Comparison of ENCODE assay signal across 8 cellular contexts in the genomic region with DNA sequence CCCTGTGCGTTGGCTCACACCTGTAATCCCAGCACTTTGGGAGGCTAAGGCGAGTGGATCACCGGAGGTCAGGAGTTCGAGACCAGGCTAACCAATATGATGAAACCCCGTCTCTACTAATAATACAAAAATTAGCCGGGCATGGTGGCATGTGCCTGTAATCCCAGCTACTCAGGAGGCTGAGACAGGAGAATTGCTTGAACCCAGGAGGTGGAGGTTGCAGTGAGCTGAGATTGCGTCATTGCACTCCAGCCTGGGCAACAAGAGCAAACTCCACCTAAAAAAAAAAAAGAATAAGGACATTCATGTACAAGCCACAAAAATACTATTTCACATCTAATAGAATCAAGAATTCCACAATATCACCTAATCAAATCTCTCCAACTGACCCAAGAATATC. TPM values are rescaled to one million over a fixed set of nuclear protein-coding genes. Genes with fewer than 3 reads are reported as not detected.
DNase-seq lines count a peak whose midpoint lies in the region; ATAC-seq, FAIRE-seq and TF ChIP-seq lines count a peak whose summit lies in the region.
"Not testable (repeated sequence)": the region's sequence is repeated elsewhere in the genome, so short reads cannot be mapped to it uniquely, and the experiment has no call there.
"Had no signal": no experiment of that assay in that cellular context is flagged by ENCODE, and none has a peak within 500 bp of the region (broad histone marks: within the 10 kb centered on the region; RNA-seq: fewer than 3 reads in every experiment).

No MANE protein-coding gene starts in this region.

- ATAC-seq in CD4-positive, CD25-positive, alpha-beta regulatory T cell (ENCODE audit: low read depth in 2 of 2); K562; natural killer cell: not testable (repeated sequence)

- H3K27me3 Mint-ChIP-seq in CD4-positive, CD25-positive, alpha-beta regulatory T cell, result peaks cover 19% of the 10 kb centered on the region
- not testable (repeated sequence) for H3K27me3 Mint-ChIP-seq in natural killer cell (ENCODE audit: low read depth in 2 of 2); progenitor cell of endocrine pancreas

- BruUV-seq in K562 (replicated peaks; lab: Mats Ljungman, UMichigan), result not testable (repeated sequence)

- not testable (repeated sequence) for H3K27me3 ChIP-seq in CD4-positive, CD25-positive, alpha-beta regulatory T cell (ENCODE audit: control insufficient read depth, insufficient read depth, low read length); K562 (ENCODE audit: control insufficient read depth in 2 of 2, insufficient read depth in 2 of 2, low read length in 2 of 2)

- H3K4me2 ChIP-seq in K562 (ENCODE audit: insufficient read depth, low read length), result not testable (repeated sequence)

- not testable (repeated sequence) for H3K9me1 ChIP-seq in K562 (ENCODE audit: control insufficient read depth, insufficient read depth, low read length)

- WGBS in K562 (ENCODE audit: insufficient coverage, low coverage, missing lambda C conversion rate), result 87% methylated on average over 7 of the region's 7 CpGs

- FAIRE-seq in K562 (lab: Jason Lieb, UNC), result not testable (repeated sequence)

- H3K4me3 ChIP-seq in CD4-positive, CD25-positive, alpha-beta regulatory T cell (ENCODE audit: low read depth, low read length); K562: not testable (repeated sequence)

- not testable (repeated sequence) for H3K9me3 Mint-ChIP-seq in CD4-positive, CD25-positive, alpha-beta regulatory T cell; natural killer cell; progenitor cell of endocrine pancreas (ENCODE audit: low read depth)

- not testable (repeated sequence) for H4K20me1 ChIP-seq in K562 (replicated peaks; ENCODE audit: control insufficient read depth, insufficient read depth, low read length)

- peaks cover 0 to 26% (median 17%) of the 10 kb centered on the region in 4 donors for H3K4me1 Mint-ChIP-seq in CD4-positive, CD25-positive, alpha-beta regulatory T cell
- H3K4me1 Mint-ChIP-seq in natural killer cell, result peaks cover 24 to 25% of the 10 kb centered on the region in 2 donors
- not testable (repeated sequence) for H3K4me1 Mint-ChIP-seq in progenitor cell of endocrine pancreas (ENCODE audit: low read depth)

- in situ Hi-C loops in K562 (cut with MboI), result not testable (repeated sequence)

- peaks cover 26% of the 10 kb centered on the region for H3K4me1 ChIP-seq in CD4-positive, CD25-positive, alpha-beta regulatory T cell (ENCODE audit: control insufficient read depth, insufficient read depth, low read length, poor library complexity, severe bottlenecking)
- H3K4me1 ChIP-seq in K562 (replicated peaks in 1 of 2; ENCODE audit: control insufficient read depth in 2 of 2, insufficient read depth in 2 of 2, low read length in 2 of 2), result peaks cover 3 to 26% of the 10 kb centered on the region in 2 experiments; a peak in 4 of 5 replicates

- TF ChIP-seq EP300 in K562 (IDR thresholded peaks at IDR 0.05; ENCODE audit: low read length), result not testable (repeated sequence)

- POLR2A ChIA-PET in RWPE1 (lab: Yijun Ruan, JAX; ENCODE audit: low non-redundant PET), result interaction anchor here (0.6 kb wide), 1 partner anchor 21 kb away, joined by 3 read pairs; no protein-coding TSS in a partner anchor
- POLR2A ChIA-PET in K562 (lab: Yijun Ruan, JAX), result interaction anchor here (0.6 to 2.6 kb wide), 2 partner anchors 15 to 780 kb away, joined by 3 to 25 read pairs; partner anchors contain the start of gene SERTAD3

- not testable (repeated sequence) for TF ChIP-seq RAD21 in K562 (CRISPR knock-in tag; conservative IDR thresholded peaks at IDR 0.05 in 1 of 2, IDR thresholded peaks at IDR 0.05 in 1 of 2)

- intact Hi-C loops in K562 (cut with micrococcal nuclease); natural killer cell (cut with micrococcal nuclease): not testable (repeated sequence)

- H3K9me3 ChIP-seq in CD4-positive, CD25-positive, alpha-beta regulatory T cell (ENCODE audit: control insufficient read depth in 2 of 2, low read length in 2 of 2); K562 (replicated peaks; ENCODE audit: control insufficient read depth, insufficient read depth, low read depth, low read length): not testable (repeated sequence)

- not testable (repeated sequence) for H3K9ac ChIP-seq in K562 (ENCODE audit: insufficient read depth in 1 of 2, low read depth in 2 of 2, low read length in 2 of 2)

- peak overlapping the region in 3 of 4 donors; percentile 2 to 89 (median 19) for H3K4me3 Mint-ChIP-seq in CD4-positive, CD25-positive, alpha-beta regulatory T cell
- H3K4me3 Mint-ChIP-seq in natural killer cell (peak overlapping the region; percentile 15), progenitor cell of endocrine pancreas (ENCODE audit: low read depth) (peak overlapping the region; percentile 24)

- not testable (repeated sequence) for H3K36me3 Mint-ChIP-seq in CD4-positive, CD25-positive, alpha-beta regulatory T cell; natural killer cell; progenitor cell of endocrine pancreas (ENCODE audit: insufficient read depth)

- H2AFZ ChIP-seq in K562 (ENCODE audit: low read depth, low read length), result not testable (repeated sequence)

- not testable (repeated sequence) for H3K36me3 ChIP-seq in CD4-positive, CD25-positive, alpha-beta regulatory T cell (ENCODE audit: control insufficient read depth, insufficient read depth, low read length); K562 (ENCODE audit: control insufficient read depth, insufficient read depth, low read length)

- H3K27ac ChIP-seq in CD4-positive, CD25-positive, alpha-beta regulatory T cell (ENCODE audit: insufficient read depth, low read length, poor library complexity, severe bottlenecking); K562 (ENCODE audit: extremely low read depth, low read depth, low read length): not testable (repeated sequence)
- 0 out of 2 replicates have a peak overlapping the region, but pooled peaks have one; percentile 99 for H3K27ac ChIP-seq in RWPE1

- peaks cover 27% of the 10 kb centered on the region for H3K79me2 ChIP-seq in K562 (ENCODE audit: control insufficient read depth, insufficient read depth, low read length)

- TF ChIP-seq CTCF in RWPE1 (conservative IDR thresholded peaks at IDR 0.05; ENCODE audit: low read depth); K562 (IDR thresholded peaks at IDR 0.05 in 2 of 3, conservative IDR thresholded peaks at IDR 0.05 in 1 of 3; ENCODE audit: insufficient read depth in 2 of 3, low read depth in 1 of 3, low read length in 3 of 3); natural killer cell (IDR thresholded peaks at IDR 0.05); progenitor cell of endocrine pancreas (IDR thresholded peaks at IDR 0.05; ENCODE audit: unreplicated experiment): not testable (repeated sequence)

- CTCF ChIA-PET in RWPE1 (lab: Yijun Ruan, JAX); K562 (lab: Yijun Ruan, JAX; ENCODE audit: low intra/inter-chr PET ratio): not testable (repeated sequence)

- not testable (repeated sequence) for TF ChIP-seq POLR2A in K562 (conservative IDR thresholded peaks at IDR 0.05)

- not testable (repeated sequence) for DNase-seq in CD4-positive, CD25-positive, alpha-beta regulatory T cell; RWPE1 (ENCODE audit: low spot score); K562 (ENCODE audit: extremely low read depth in 1 of 4, low spot score in 3 of 4); natural killer cell; progenitor cell of endocrine pancreas (ENCODE audit: low spot score, unreplicated experiment)

- not testable (repeated sequence) for H3K27ac Mint-ChIP-seq in CD4-positive, CD25-positive, alpha-beta regulatory T cell; natural killer cell; progenitor cell of endocrine pancreas

RNA-seq across cellular contexts. Expression of gene SERTAD1, which starts 2.4 kb away (rescaled TPM):
- total RNA-seq in CD4-positive, CD25-positive, alpha-beta regulatory T cell, result 17.0 TPM
- polyA plus RNA-seq in CD4-positive, CD25-positive, alpha-beta regulatory T cell, result 1 to 10 TPM; 5.5 to 8.5 (median 5.9) TPM
- total RNA-seq in K562 (2011; cell fraction: chromatin; rRNA removed; ENCODE audit: low replicate concordance), result 3.1 and 8.3 TPM in 2 replicates
- 10.3 and 11.0 TPM in 2 replicates for total RNA-seq in K562 (2011; cell fraction: nucleolus; rRNA removed)
- total RNA-seq in K562 (2011; cell fraction: nucleoplasm; rRNA removed), result 7.5 and 8.9 TPM in 2 replicates
- 8.1 and 10.9 TPM in 2 replicates for total RNA-seq in K562 (2014; rRNA removed)
- total RNA-seq in K562 (2014; rRNA removed; fragmentation: Illumina TruSeq; extraction: Trizol), result 2.1 and 2.8 TPM in 2 replicates
- 4.9 and 5.5 TPM in 2 replicates for total RNA-seq in K562 (2015; rRNA removed; fragmentation: Illumina TruSeq; extraction: Trizol)
- 8.7 and 8.9 TPM in 2 replicates for total RNA-seq in K562 (2021)
- 6.1 and 6.8 TPM in 2 replicates for polyA plus RNA-seq in K562 (2011; rRNA removed)
- 7.4 and 18.7 TPM in 2 replicates for polyA plus RNA-seq in K562 (2011; cell fraction: cytosol; rRNA removed)
- polyA plus RNA-seq in K562 (2011; cell fraction: nucleus; rRNA removed), result 5.6 and 9.1 TPM in 2 replicates
- polyA plus RNA-seq in K562 (2012), result 6.7 and 8.9 TPM in 2 replicates
- 2.3 and 5.0 TPM in 2 replicates for polyA plus RNA-seq in K562 (2014; fragmentation: Illumina TruSeq; extraction: Trizol)
- under 1 TPM; 0.15 to 0.85 TPM for polyA plus RNA-seq in K562 (2014; fragmentation: Nextera tagmentation; extraction: Ambion mirVana)
- 6.7 TPM in 2 replicates for polyA plus RNA-seq in K562 (2014; rRNA removed)
- polyA minus RNA-seq in K562 (2011; rRNA and poly(A)+ RNA removed), result 1.9 and 2.1 TPM in 2 replicates
- 3.5 and 4.5 TPM in 2 replicates for polyA minus RNA-seq in K562 (2011; cell fraction: cytosol; rRNA and poly(A)+ RNA removed)
- 1.8 and 3.6 TPM in 2 replicates for polyA minus RNA-seq in K562 (2011; cell fraction: nucleus; rRNA and poly(A)+ RNA removed)
- 10 to 100 TPM; 31.2 to 53.5 (median 38.7) TPM for total RNA-seq in natural killer cell
- 4.1 and 4.4 TPM in 2 replicates for total RNA-seq in progenitor cell of endocrine pancreas

RNA-seq across cellular contexts. Expression of gene PRX, which starts 15.0 kb away (rescaled TPM):
- 1.3 TPM for total RNA-seq in CD4-positive, CD25-positive, alpha-beta regulatory T cell
- polyA plus RNA-seq in CD4-positive, CD25-positive, alpha-beta regulatory T cell, result under 1 TPM in 3 of 4 donors, not detected in 1; 0.08 to 0.55 (median 0.22) TPM
- 1.8 and 4.5 TPM in 2 replicates for total RNA-seq in K562 (2011; cell fraction: chromatin; rRNA removed; ENCODE audit: low replicate concordance)
- 2.7 and 2.8 TPM in 2 replicates for total RNA-seq in K562 (2011; cell fraction: nucleolus; rRNA removed)
- total RNA-seq in K562 (2011; cell fraction: nucleoplasm; rRNA removed), result 2.1 and 2.2 TPM in 2 replicates
- 2.8 and 3.8 TPM in 2 replicates for total RNA-seq in K562 (2014; rRNA removed)
- 0.61 and 0.65 TPM in 2 replicates for total RNA-seq in K562 (2014; rRNA removed; fragmentation: Illumina TruSeq; extraction: Trizol)
- total RNA-seq in K562 (2015; rRNA removed; fragmentation: Illumina TruSeq; extraction: Trizol), result 1.8 and 2.0 TPM in 2 replicates
- 2.9 and 3.5 TPM in 2 replicates for total RNA-seq in K562 (2021)
- 1.5 and 1.7 TPM in 2 replicates for polyA plus RNA-seq in K562 (2011; rRNA removed)
- polyA plus RNA-seq in K562 (2011; cell fraction: cytosol; rRNA removed), result 1.4 and 1.7 TPM in 2 replicates
- 1.0 and 1.8 TPM in 2 replicates for polyA plus RNA-seq in K562 (2011; cell fraction: nucleus; rRNA removed)
- 2.5 and 4.5 TPM in 2 replicates for polyA plus RNA-seq in K562 (2012)
- polyA plus RNA-seq in K562 (2014; fragmentation: Illumina TruSeq; extraction: Trizol), result 1.3 and 2.1 TPM in 2 replicates
- polyA plus RNA-seq in K562 (2014; fragmentation: Nextera tagmentation; extraction: Ambion mirVana), result not detected
- polyA plus RNA-seq in K562 (2014; rRNA removed), result 1.4 and 1.7 TPM in 2 replicates
- polyA minus RNA-seq in K562 (2011; rRNA and poly(A)+ RNA removed), result 1.4 and 1.5 TPM in 2 replicates
- 2.1 and 2.8 TPM in 2 replicates for polyA minus RNA-seq in K562 (2011; cell fraction: cytosol; rRNA and poly(A)+ RNA removed)
- 0.54 and 1.00 TPM in 2 replicates for polyA minus RNA-seq in K562 (2011; cell fraction: nucleus; rRNA and poly(A)+ RNA removed)
- 1 to 10 TPM; 2.0 to 3.8 (median 3.7) TPM for total RNA-seq in natural killer cell
- total RNA-seq in progenitor cell of endocrine pancreas, result 0.96 and 1.2 TPM in 2 replicates

RNA-seq across cellular contexts. Expression of gene SERTAD3, which starts 15.9 kb away (rescaled TPM):
- 19.5 TPM for total RNA-seq in CD4-positive, CD25-positive, alpha-beta regulatory T cell
- polyA plus RNA-seq in CD4-positive, CD25-positive, alpha-beta regulatory T cell, result 1 to 10 TPM; 3.1 to 7.6 (median 6.3) TPM
- total RNA-seq in K562 (2011; cell fraction: chromatin; rRNA removed; ENCODE audit: low replicate concordance), result 16.7 and 27.2 TPM in 2 replicates
- total RNA-seq in K562 (2011; cell fraction: nucleolus; rRNA removed), result 20.4 and 20.7 TPM in 2 replicates
- 24.9 and 26.9 TPM in 2 replicates for total RNA-seq in K562 (2011; cell fraction: nucleoplasm; rRNA removed)
- total RNA-seq in K562 (2014; rRNA removed), result 17.5 and 19.3 TPM in 2 replicates
- 16.1 and 17.2 TPM in 2 replicates for total RNA-seq in K562 (2014; rRNA removed; fragmentation: Illumina TruSeq; extraction: Trizol)
- total RNA-seq in K562 (2015; rRNA removed; fragmentation: Illumina TruSeq; extraction: Trizol), result 21.6 and 27.7 TPM in 2 replicates
- total RNA-seq in K562 (2021), result 28.9 and 31.4 TPM in 2 replicates
- 17.6 and 18.9 TPM in 2 replicates for polyA plus RNA-seq in K562 (2011; rRNA removed)
- polyA plus RNA-seq in K562 (2011; cell fraction: cytosol; rRNA removed), result 19.3 and 35.5 TPM in 2 replicates
- polyA plus RNA-seq in K562 (2011; cell fraction: nucleus; rRNA removed), result 17.8 and 23.4 TPM in 2 replicates
- polyA plus RNA-seq in K562 (2012), result 20.7 and 22.0 TPM in 2 replicates
- polyA plus RNA-seq in K562 (2014; fragmentation: Illumina TruSeq; extraction: Trizol), result 15.1 and 18.6 TPM in 2 replicates
- polyA plus RNA-seq in K562 (2014; fragmentation: Nextera tagmentation; extraction: Ambion mirVana), result 1 to 10 TPM; 5.4 to 5.9 TPM
- 18.1 and 18.5 TPM in 2 replicates for polyA plus RNA-seq in K562 (2014; rRNA removed)
- polyA minus RNA-seq in K562 (2011; rRNA and poly(A)+ RNA removed), result 18.4 and 23.4 TPM in 2 replicates
- polyA minus RNA-seq in K562 (2011; cell fraction: cytosol; rRNA and poly(A)+ RNA removed), result 24.3 and 28.9 TPM in 2 replicates
- polyA minus RNA-seq in K562 (2011; cell fraction: nucleus; rRNA and poly(A)+ RNA removed), result 8.1 and 13.9 TPM in 2 replicates
- total RNA-seq in natural killer cell, result 100 to 1,000 TPM in 1 of 3 donors, 10 to 100 TPM in 2; 57.3 to 102 (median 83.3) TPM
- total RNA-seq in progenitor cell of endocrine pancreas, result 26.5 and 27.5 TPM in 2 replicates

RNA-seq across cellular contexts. Expression of gene BLVRB, which starts 37.3 kb away (rescaled TPM):
- 6.2 TPM for total RNA-seq in CD4-positive, CD25-positive, alpha-beta regulatory T cell
- polyA plus RNA-seq in CD4-positive, CD25-positive, alpha-beta regulatory T cell, result 10 to 100 TPM; 19.1 to 48.6 (median 24.1) TPM
- total RNA-seq in K562 (2011; cell fraction: chromatin; rRNA removed; ENCODE audit: low replicate concordance), result 26.9 and 65.0 TPM in 2 replicates
- total RNA-seq in K562 (2011; cell fraction: nucleolus; rRNA removed), result 107 and 125 TPM in 2 replicates
- 74.7 and 75.7 TPM in 2 replicates for total RNA-seq in K562 (2011; cell fraction: nucleoplasm; rRNA removed)
- total RNA-seq in K562 (2014; rRNA removed), result 749 and 813 TPM in 2 replicates
- 110 and 229 TPM in 2 replicates for total RNA-seq in K562 (2014; rRNA removed; fragmentation: Illumina TruSeq; extraction: Trizol)
- 331 and 332 TPM in 2 replicates for total RNA-seq in K562 (2015; rRNA removed; fragmentation: Illumina TruSeq; extraction: Trizol)
- 457 and 476 TPM in 2 replicates for total RNA-seq in K562 (2021)
- 368 and 461 TPM in 2 replicates for polyA plus RNA-seq in K562 (2011; rRNA removed)
- 836 and 2,229 TPM in 2 replicates for polyA plus RNA-seq in K562 (2011; cell fraction: cytosol; rRNA removed)
- 252 and 288 TPM in 2 replicates for polyA plus RNA-seq in K562 (2011; cell fraction: nucleus; rRNA removed)
- 416 and 585 TPM in 2 replicates for polyA plus RNA-seq in K562 (2012)
- 260 and 428 TPM in 2 replicates for polyA plus RNA-seq in K562 (2014; fragmentation: Illumina TruSeq; extraction: Trizol)
- 100 to 1,000 TPM in 1 of 2 experiments, 10 to 100 TPM in 1; 81.1 to 184 TPM for polyA plus RNA-seq in K562 (2014; fragmentation: Nextera tagmentation; extraction: Ambion mirVana)
- 634 and 677 TPM in 2 replicates for polyA plus RNA-seq in K562 (2014; rRNA removed)
- 85.4 and 138 TPM in 2 replicates for polyA minus RNA-seq in K562 (2011; rRNA and poly(A)+ RNA removed)
- 198 and 225 TPM in 2 replicates for polyA minus RNA-seq in K562 (2011; cell fraction: cytosol; rRNA and poly(A)+ RNA removed)
- 34.6 and 38.7 TPM in 2 replicates for polyA minus RNA-seq in K562 (2011; cell fraction: nucleus; rRNA and poly(A)+ RNA removed)
- total RNA-seq in natural killer cell, result 10 to 100 TPM; 16.8 to 25.2 (median 18.3) TPM
- total RNA-seq in progenitor cell of endocrine pancreas, result 14.0 and 16.4 TPM in 2 replicates

RNA-seq across cellular contexts. Expression of gene HIPK4, which starts 38.2 kb away (rescaled TPM):
- not detected for total RNA-seq in CD4-positive, CD25-positive, alpha-beta regulatory T cell
- polyA plus RNA-seq in CD4-positive, CD25-positive, alpha-beta regulatory T cell, result not detected
- not detected in 2 replicates for total RNA-seq in K562 (2011; cell fraction: chromatin; rRNA removed; ENCODE audit: low replicate concordance)
- total RNA-seq in K562 (2011; cell fraction: nucleolus; rRNA removed), result 0.13 TPM in 1 of 2 replicates, not detected in the other
- 0.31 TPM in 1 of 2 replicates, not detected in the other for total RNA-seq in K562 (2011; cell fraction: nucleoplasm; rRNA removed)
- total RNA-seq in K562 (2014; rRNA removed) (0.08 TPM in 1 of 2 replicates, not detected in the other), K562 (2014; rRNA removed; fragmentation: Illumina TruSeq; extraction: Trizol) (not detected in 2 replicates), K562 (2015; rRNA removed; fragmentation: Illumina TruSeq; extraction: Trizol) (not detected in 2 replicates), K562 (2021) (0.07 and 0.09 TPM in 2 replicates), natural killer cell (under 1 TPM in 2 of 3 donors, not detected in 1; 0.14 to 0.29 TPM), progenitor cell of endocrine pancreas (0.11 TPM in 1 of 2 replicates, not detected in the other)
- polyA plus RNA-seq in K562 (2011; rRNA removed) (0.06 TPM in 1 of 2 replicates, not detected in the other), K562 (2014; fragmentation: Illumina TruSeq; extraction: Trizol) (not detected in 2 replicates), K562 (2014; fragmentation: Nextera tagmentation; extraction: Ambion mirVana) (not detected), K562 (2014; rRNA removed) (0.05 TPM in 1 of 2 replicates, not detected in the other)
- 0.06 TPM in 2 replicates for polyA plus RNA-seq in K562 (2011; cell fraction: cytosol; rRNA removed)
- 0.10 TPM in 1 of 2 replicates, not detected in the other for polyA plus RNA-seq in K562 (2011; cell fraction: nucleus; rRNA removed)
- 0.08 and 0.10 TPM in 2 replicates for polyA plus RNA-seq in K562 (2012)
- not detected in 2 replicates for polyA minus RNA-seq in K562 (2011; rRNA and poly(A)+ RNA removed)
- polyA minus RNA-seq in K562 (2011; cell fraction: cytosol; rRNA and poly(A)+ RNA removed), result not detected in 2 replicates
- polyA minus RNA-seq in K562 (2011; cell fraction: nucleus; rRNA and poly(A)+ RNA removed), result not detected in 2 replicates
- total RNA-seq: CD4-positive, alpha-beta memory T cell; CD8-positive, alpha-beta memory T cell; G401 had no signal
- polyA plus RNA-seq: CD4-positive, alpha-beta memory T cell; CD8-positive, alpha-beta memory T cell had no signal
